In the genomic region with DNA sequence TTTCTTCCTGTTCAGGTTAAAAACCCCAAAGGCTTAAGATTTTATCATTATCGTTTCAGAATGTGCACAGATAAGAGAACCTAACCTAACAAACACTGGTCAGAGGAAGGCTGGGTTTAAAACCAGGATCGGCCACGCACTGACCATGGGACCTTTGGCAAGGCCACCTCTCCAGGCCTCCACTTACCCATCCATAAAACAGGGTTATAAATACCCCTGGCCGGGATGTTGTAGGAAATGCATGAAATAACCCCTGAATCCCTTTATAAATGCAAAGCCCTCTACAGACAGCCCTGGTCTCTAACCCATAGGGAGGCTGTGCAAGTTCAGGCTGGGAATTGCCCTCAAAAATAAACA, we compare ENCODE assay signal across 10 cellular contexts. TPM values are rescaled to one million over a fixed set of nuclear protein-coding genes. Genes with fewer than 3 reads are reported as not detected.
A peak's percentile ranks its signal among the peaks of the same experiment; 100 is the strongest.
DNase-seq lines count a peak whose midpoint lies in the region; ATAC-seq, FAIRE-seq and TF ChIP-seq lines count a peak whose summit lies in the region.
"Had no signal": no experiment of that assay in that cellular context is flagged by ENCODE, and none has a peak within 500 bp of the region (broad histone marks: within the 10 kb centered on the region; RNA-seq: fewer than 3 reads in every experiment).

No MANE protein-coding gene starts in this region.

- H3K79me2 ChIP-seq in H9 (ENCODE audit: insufficient read depth, low read length) = no peaks in the 10 kb centered on the region
- no peaks in the 10 kb centered on the region for H3K79me2 ChIP-seq in keratinocyte (ENCODE audit: control insufficient read depth, insufficient read depth, low read length)

- ATAC-seq in HG02852 (IDR thresholded peaks at IDR 0.05; ENCODE audit: unreplicated experiment) (no peak), HG03442 (IDR thresholded peaks at IDR 0.05; ENCODE audit: unreplicated experiment) (no peak)
- ATAC-seq: activated CD4-positive, CD25-positive, alpha-beta regulatory T cell treated with anti-CD3 and anti-CD28 coated beads, Interleukin-2, amount 50 U/mL, for 24 hours had no signal

- H3K14ac ChIP-seq in H9 (ENCODE audit: insufficient read depth, low read length) = no peak overlapping the region

- no peak overlapping the region for H2AFZ ChIP-seq in H9 (ENCODE audit: low read length)
- no peak overlapping the region for H2AFZ ChIP-seq in keratinocyte (ENCODE audit: control insufficient read depth, low read length)

- FAIRE-seq in keratinocyte (lab: Jason Lieb, UNC) = no peak

- no peak overlapping the region for H3K4me2 ChIP-seq in H9 (ENCODE audit: insufficient read depth, insufficient read length, low read length)
- H3K4me2 ChIP-seq in keratinocyte (ENCODE audit: control insufficient read depth, extremely low read depth, insufficient read depth, low read depth, low read length) = peak overlapping the region; percentile 30

- no peak overlapping the region for H4K91ac ChIP-seq in H9 (ENCODE audit: insufficient read length, low read depth, low read length)

- H3K9me3 ChIP-seq in H9 (ENCODE audit: control insufficient read depth, low read depth, low read length) (no peaks in the 10 kb centered on the region), keratinocyte (ENCODE audit: control insufficient read depth, low read depth, low read length) (no peaks in the 10 kb centered on the region)

- H3K79me1 ChIP-seq in H9 (ENCODE audit: insufficient read depth, low read depth, low read length, poor library complexity, severe bottlenecking) = no peaks in the 10 kb centered on the region

- peaks cover 4% of the 10 kb centered on the region for H3K23me2 ChIP-seq in H9 (ENCODE audit: insufficient read length, low read depth, low read length, poor library complexity, severe bottlenecking)

- H3K27ac Mint-ChIP-seq in H9 = peak overlapping the region in 2 of 3 experiments; percentile 55 to 77; a peak in 2 of 7 replicates

- H3K4me1 Mint-ChIP-seq in H9 = peaks cover 64 to 65% of the 10 kb centered on the region in 2 experiments

- H3K36me3 ChIP-seq in keratinocyte (ENCODE audit: control insufficient read depth in 2 of 2, extremely low read depth in 1 of 2, insufficient read depth in 2 of 2, low read length in 2 of 2) = no peaks in the 10 kb centered on the region

- dilution Hi-C loops in keratinocyte (cut with MboI; ENCODE audit: extremely low pct_ligation_motif_present, low sequenced_read_pairs) = no loop called here

- peak overlapping the region; percentile 41 to 60; a peak in 4 of 5 replicates for H3K4me3 Mint-ChIP-seq in H9

- H2BK15ac ChIP-seq in H9 (ENCODE audit: low read depth, low read length) = no peak overlapping the region

- TF ChIP-seq CTCF in H9 (conservative IDR thresholded peaks at IDR 0.05) (no peak), keratinocyte (optimal IDR thresholded peaks at IDR 0.05 in 1 of 3, IDR thresholded peaks at IDR 0.05 in 1 of 3, conservative IDR thresholded peaks at IDR 0.05 in 1 of 3; ENCODE audit: extremely low read depth in 1 of 3, insufficient read depth in 2 of 3, low read length in 3 of 3) (no peak)

- peaks cover 0 to 3% (median 0%) of the 10 kb centered on the region in 3 experiments; a peak in 1 of 7 replicates for H3K36me3 Mint-ChIP-seq in H9 (ENCODE audit: insufficient read depth in 1 of 3, low read depth in 3 of 3)

- H3K27ac ChIP-seq in H9 (ENCODE audit: insufficient read length, low read depth, low read length) (no peak overlapping the region), angular gyrus (ENCODE audit: low read depth, low read length) (peak overlapping the region; percentile 97), keratinocyte (ENCODE audit: control insufficient read depth, insufficient read depth, low read length) (no peak overlapping the region), skin epidermis (peak overlapping the region in 20 of 21 experiments; percentile 11 to 89 (median 67))

- no peak overlapping the region for H3K18ac ChIP-seq in H9 (ENCODE audit: insufficient read length, low read depth, low read length)

- no CpG with 5 or more reads among the region's 4 CpGs for WGBS in H9 (ENCODE audit: extremely low coverage, insufficient read length, low lambda C conversion rate)

- H3K27me3 ChIP-seq in H9 (ENCODE audit: insufficient read depth, low read length) = no peaks in the 10 kb centered on the region
- H3K27me3 ChIP-seq in keratinocyte (ENCODE audit: control insufficient read depth, extremely low read depth, insufficient read depth, low read length) = no peaks in the 10 kb centered on the region

- H2BK20ac ChIP-seq in H9 (ENCODE audit: low read depth, low read length, poor library complexity, severe bottlenecking) = no peak overlapping the region

- no peaks in the 10 kb centered on the region for H4K20me1 ChIP-seq in H9 (ENCODE audit: control insufficient read depth, insufficient read depth, insufficient read length)
- H4K20me1 ChIP-seq in keratinocyte (ENCODE audit: control insufficient read depth, extremely low read depth, insufficient read depth, low read length) = no peaks in the 10 kb centered on the region

- no peak overlapping the region for H3K23ac ChIP-seq in H9 (ENCODE audit: insufficient read length, low read depth, low read length)

- H3K4me1 ChIP-seq in H9 (ENCODE audit: insufficient read depth, low read length) (peaks cover 14% of the 10 kb centered on the region), keratinocyte (ENCODE audit: control insufficient read depth, extremely low read depth, insufficient read depth, low read length) (peaks cover 55% of the 10 kb centered on the region)

- no peak overlapping the region for H3K4ac ChIP-seq in H9 (ENCODE audit: low read depth, low read length)

- H3K9ac ChIP-seq in H9 (ENCODE audit: extremely low read depth, insufficient read length, low read length) = no peak overlapping the region
- H3K9ac ChIP-seq in keratinocyte (ENCODE audit: control insufficient read depth, extremely low read depth, insufficient read depth, low read length) = no peak overlapping the region

- no peaks in the 10 kb centered on the region for H3K9me1 ChIP-seq in keratinocyte (ENCODE audit: control insufficient read depth, extremely low read depth, insufficient read depth, low read length)

- no peak overlapping the region for H3T11ph ChIP-seq in H9 (ENCODE audit: low read length)

- no peak overlapping the region for H2BK5ac ChIP-seq in H9 (ENCODE audit: insufficient read length, low read length)

- no peak overlapping the region for H2AK5ac ChIP-seq in H9 (ENCODE audit: insufficient read length, low read length)

- peaks cover 7% of the 10 kb centered on the region for H3K27me3 Mint-ChIP-seq in H9 (ENCODE audit: low read depth)

- no peak overlapping the region for H4K5ac ChIP-seq in H9 (ENCODE audit: insufficient read length, low read depth, low read length)

- no peak overlapping the region for H4K8ac ChIP-seq in H9 (replicated peaks; ENCODE audit: insufficient read length, low read depth, low read length)

- no peaks in the 10 kb centered on the region for H3K9me3 Mint-ChIP-seq in H9

- H3K4me3 ChIP-seq in keratinocyte (ENCODE audit: control insufficient read depth in 2 of 3, extremely low read depth in 1 of 3, insufficient read depth in 2 of 3, low read depth in 1 of 3, low read length in 3 of 3) (no peak overlapping the region), skin epidermis (peak overlapping the region; percentile 19 to 40 (median 28))

- no peak overlapping the region for H2BK120ac ChIP-seq in H9 (ENCODE audit: low read depth, low read length, poor library complexity, severe bottlenecking)

- no peak overlapping the region for H3K56ac ChIP-seq in H9 (ENCODE audit: insufficient read length, low read depth, low read length)

- DNase-seq in H9 = no peak
- DNase-seq in keratinocyte (ENCODE audit: low read depth, low spot score) = no peak
- no peak for DNase-seq in NCI-H1436 treated with DMSO at 0.1 percent for 48 hours (lab: John Stamatoyannopoulos, UW)
- DNase-seq in NCI-H1048 (lab: John Stamatoyannopoulos, UW) = no peak
- DNase-seq: effector memory CD4-positive, alpha-beta T cell had no signal

- no peak overlapping the region for H2BK12ac ChIP-seq in H9 (ENCODE audit: insufficient read length, low read depth, low read length)

RNA-seq across cellular contexts. Expression of a gene that starts 0.4 kb away (rescaled TPM):
- 1.7 and 2.4 TPM in 2 replicates for total RNA-seq in H9 (2021)
- polyA plus RNA-seq in keratinocyte = 0.90 to 1.2 TPM (median 0.95 TPM) in 3 replicates
- 1.4 TPM for polyA plus RNA-seq in keratinocyte (2011; ENCODE audit: low read depth)
- polyA plus RNA-seq in keratinocyte (2011; cell fraction: cytosol; rRNA removed) = 0.36 and 0.75 TPM in 2 replicates
- 4.1 and 6.0 TPM in 2 replicates for polyA plus RNA-seq in keratinocyte (2011; cell fraction: nucleus; rRNA removed)
- 0.61 and 3.1 TPM in 2 replicates for polyA plus RNA-seq in keratinocyte (2012; ENCODE audit: low replicate concordance)
- 0.69 to 3.5 TPM (median 0.83 TPM) in 3 replicates for polyA minus RNA-seq in keratinocyte
- polyA minus RNA-seq in keratinocyte (2011; cell fraction: cytosol; rRNA and poly(A)+ RNA removed) = not detected
- 3.0 and 3.3 TPM in 2 replicates for polyA minus RNA-seq in keratinocyte (2011; cell fraction: nucleus; rRNA and poly(A)+ RNA removed)

RNA-seq across cellular contexts. Expression of a gene that starts 18.6 kb away (rescaled TPM):
- total RNA-seq in H9 (2021) = 11.3 and 11.5 TPM in 2 replicates
- 0.20 to 0.54 TPM (median 0.23 TPM) in 3 replicates for polyA plus RNA-seq in keratinocyte
- polyA plus RNA-seq in keratinocyte (2011; ENCODE audit: low read depth) = 0.11 TPM
- 0.06 and 0.09 TPM in 2 replicates for polyA plus RNA-seq in keratinocyte (2011; cell fraction: cytosol; rRNA removed)
- 0.34 and 0.64 TPM in 2 replicates for polyA plus RNA-seq in keratinocyte (2011; cell fraction: nucleus; rRNA removed)
- 0.14 TPM in 1 of 2 replicates, not detected in the other for polyA plus RNA-seq in keratinocyte (2012; ENCODE audit: low replicate concordance)
- 0.13 to 0.52 TPM (median 0.22 TPM) in 3 replicates for polyA minus RNA-seq in keratinocyte
- not detected for polyA minus RNA-seq in keratinocyte (2011; cell fraction: cytosol; rRNA and poly(A)+ RNA removed)
- 0.54 TPM in 1 of 2 replicates, not detected in the other for polyA minus RNA-seq in keratinocyte (2011; cell fraction: nucleus; rRNA and poly(A)+ RNA removed)

RNA-seq across cellular contexts. Expression of a gene that starts 22.5 kb away (rescaled TPM):
- 36.9 and 37.6 TPM in 2 replicates for total RNA-seq in H9 (2021)
- 4.0 to 9.4 TPM (median 6.8 TPM) in 3 replicates for polyA plus RNA-seq in keratinocyte
- polyA plus RNA-seq in keratinocyte (2011; ENCODE audit: low read depth) = 2.3 TPM
- polyA plus RNA-seq in keratinocyte (2011; cell fraction: cytosol; rRNA removed) = 3.5 and 6.2 TPM in 2 replicates
- polyA plus RNA-seq in keratinocyte (2011; cell fraction: nucleus; rRNA removed) = 3.4 and 4.3 TPM in 2 replicates
- polyA plus RNA-seq in keratinocyte (2012; ENCODE audit: low replicate concordance) = 2.6 and 9.3 TPM in 2 replicates
- polyA minus RNA-seq in keratinocyte = 0.23 to 2.7 TPM (median 1.4 TPM) in 3 replicates
- 1.9 TPM for polyA minus RNA-seq in keratinocyte (2011; cell fraction: cytosol; rRNA and poly(A)+ RNA removed)
- polyA minus RNA-seq in keratinocyte (2011; cell fraction: nucleus; rRNA and poly(A)+ RNA removed) = 1.2 and 2.1 TPM in 2 replicates

Comparison
In these comparisons a context has a peak if more than half of its experiments do, and no peak if none do; other contexts are left out.
1. H3K27ac ChIP-seq: peak in angular gyrus (single experiment) and skin epidermis (20 of 21); none in H9 (single experiment) and keratinocyte (single experiment).
2. H3K4me3 ChIP-seq: peak in skin epidermis (7 of 7); none in keratinocyte (0 of 3).